Comparison of ENCODE assay signal across 22 cellular contexts in the genomic region with DNA sequence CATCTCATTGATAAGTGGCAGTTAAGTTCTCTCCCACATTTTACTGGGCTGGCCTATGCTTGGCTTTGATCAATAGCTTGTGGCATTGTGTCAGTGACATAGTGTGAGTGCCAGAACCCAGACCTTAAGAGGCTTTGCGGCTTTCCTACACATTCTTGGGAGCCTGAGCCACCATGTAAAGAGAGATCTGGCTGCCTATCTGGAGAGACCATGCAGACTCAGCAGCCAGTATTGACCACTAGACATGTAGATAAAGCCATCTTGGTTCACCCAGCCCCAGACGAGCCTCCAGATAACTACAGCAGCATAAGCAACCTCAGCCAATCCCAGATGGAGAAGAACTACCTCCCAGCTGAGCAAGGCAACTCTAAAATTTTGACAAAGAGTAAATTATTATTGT.
"Had no signal": no experiment of that assay in that cellular context is flagged by ENCODE, and none has a peak within 500 bp of the region (broad histone marks: within the 10 kb centered on the region; RNA-seq: fewer than 3 reads in every experiment).

No MANE protein-coding gene starts in this region.

- H3K27ac ChIP-seq: HL-60, SJSA1, SK-N-MC had no signal

- DNase-seq: Karpas-422, KG1, MG63, NCI-H1092, NCI-H1105 treated with DMSO at 0.1 percent for 48 hours, NCI-H1417 treated with DMSO at 0.1 percent for 48 hours, NCI-H146, NCI-H1694 treated with DMSO at 0.1 percent for 48 hours, NCI-H1930, NCI-H2081, NCI-H2171, NCI-H226, NCI-H446, NCI-H510A, NCI-H524 treated with DMSO at 0.1 percent for 48 hours, NCI-H69, NCI-H774, PC-3, SIG-M5 had no signal

- H3K4me3 ChIP-seq: MG63, SJSA1, SK-N-MC had no signal

- H3K36me3 ChIP-seq: MG63, SJSA1 had no signal

- H3K4me1 ChIP-seq: SJSA1 had no signal

- H3K9me3 ChIP-seq: MG63, SJSA1 had no signal

- H3K27me3 ChIP-seq: MG63, SJSA1 had no signal
